In the genomic region with DNA sequence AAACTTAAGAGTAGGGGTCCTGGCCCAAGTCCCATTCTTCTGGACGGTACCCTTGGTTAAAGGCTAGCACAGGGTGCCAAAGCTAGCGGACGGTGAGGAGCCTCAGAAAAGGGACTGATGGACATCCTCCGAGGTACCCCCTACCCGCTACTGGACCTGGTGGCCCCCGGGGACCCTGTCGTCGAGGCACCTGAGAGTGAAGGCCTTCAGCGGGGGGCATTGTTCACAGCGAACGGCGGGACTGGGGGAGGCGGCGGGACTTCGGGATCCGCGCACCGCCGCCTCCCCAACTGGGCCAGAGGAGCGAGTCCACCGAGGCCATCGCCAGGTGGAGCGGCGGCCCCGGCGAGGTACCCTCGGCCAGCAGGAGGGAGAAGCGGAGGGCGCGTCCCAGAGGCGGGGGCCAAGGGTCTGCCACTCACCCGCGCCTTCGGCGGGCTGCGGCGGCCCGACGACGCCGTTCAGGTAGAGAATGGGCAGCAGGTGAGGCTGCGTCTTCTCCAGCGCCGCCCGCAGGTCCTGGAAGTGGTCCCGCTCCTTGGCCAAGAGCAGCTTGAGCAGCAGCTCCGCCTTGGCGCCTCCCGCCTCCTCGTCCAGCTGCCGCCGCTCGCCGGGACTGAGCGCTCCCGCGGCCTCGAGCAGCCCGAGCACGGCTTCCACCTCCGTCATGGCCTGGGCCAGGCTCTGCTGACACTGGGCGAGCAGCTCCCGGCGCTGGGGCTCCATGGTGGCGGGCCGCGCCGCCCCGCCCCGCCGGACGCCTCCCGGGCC, we compare ENCODE assay signal across 8 cellular contexts. TPM values are rescaled to one million over a fixed set of nuclear protein-coding genes. Genes with fewer than 3 reads are reported as not detected.
A peak's percentile ranks its signal among the peaks of the same experiment; 100 is the strongest.
DNase-seq lines count a peak whose midpoint lies in the region; ATAC-seq, FAIRE-seq and TF ChIP-seq lines count a peak whose summit lies in the region.

No MANE protein-coding gene starts in this region.

- H3K36me3 ChIP-seq in KMS-11 (ENCODE audit: insufficient read depth), result no peaks in the 10 kb centered on the region
- no peaks in the 10 kb centered on the region for H3K36me3 ChIP-seq in heart left ventricle
- no peaks in the 10 kb centered on the region for H3K36me3 ChIP-seq in pancreas

- 1 to 2% (median 1%) methylated on average over 28 to 73 of the region's 73 CpGs for WGBS in heart left ventricle, 4 donors
- WGBS in pancreas, 2 donors, result 1% methylated on average over 50 to 73 of the region's 73 CpGs

- H3K4me1 ChIP-seq in KMS-11 (ENCODE audit: low read depth, poor library complexity, severe bottlenecking) (peaks cover 7% of the 10 kb centered on the region), heart left ventricle (peaks cover 0 to 33% (median 23%) of the 10 kb centered on the region in 12 donors), pancreas (peaks cover 0 to 14% (median 0%) of the 10 kb centered on the region in 3 donors)

- H3K27me3 Mint-ChIP-seq in activated naive CD4-positive, alpha-beta T cell treated with anti-CD3 and anti-CD28 coated beads, Interleukin-2, amount 50 U/mL, for 24 hours, result peaks cover 41% of the 10 kb centered on the region

- ATAC-seq in GM21381 (IDR thresholded peaks at IDR 0.05; ENCODE audit: unreplicated experiment) (peak; percentile 60), heart left ventricle (peak in 3 of 4 donors; percentile 51 to 63 (median 58)), pancreas (peak; percentile 57 to 80 (median 75)), GM18870 (IDR thresholded peaks at IDR 0.05; ENCODE audit: unreplicated experiment) (no peak)

- TF ChIP-seq CTCF in KMS-11 (conservative IDR thresholded peaks at IDR 0.05; ENCODE audit: low read depth, low read length), result no peak
- TF ChIP-seq CTCF in heart left ventricle (IDR thresholded peaks at IDR 0.05), result peak in 1 of 12 donors; percentile 9
- no peak for TF ChIP-seq CTCF in pancreas (IDR thresholded peaks at IDR 0.05)

- H3K9ac ChIP-seq in KMS-11, result peak overlapping the region; percentile 35; the same call in 1 of the 2 replicates

- no peaks in the 10 kb centered on the region for H3K9me3 Mint-ChIP-seq in activated naive CD4-positive, alpha-beta T cell treated with anti-CD3 and anti-CD28 coated beads, Interleukin-2, amount 50 U/mL, for 24 hours

- intact Hi-C loops in heart left ventricle (cut with DNase I), result loop anchor here in 5 of 10 donors (2.0 to 10.0 kb wide), 5 partner anchors 46 to 79 kb away; no protein-coding TSS in a partner anchor
- intact Hi-C loops in pancreas (cut with DNase I), result no loop called here

- H3K4me3 Mint-ChIP-seq in activated naive CD4-positive, alpha-beta T cell treated with anti-CD3 and anti-CD28 coated beads, Interleukin-2, amount 50 U/mL, for 24 hours, result peak overlapping the region; percentile 55

- H3K9me3 ChIP-seq in heart left ventricle (peaks cover 0 to 3% (median 0%) of the 10 kb centered on the region in 12 donors), pancreas (no peaks in the 10 kb centered on the region)

- peak overlapping the region; percentile 82 for H3K4me2 ChIP-seq in KMS-11

- H4K20me1 ChIP-seq in KMS-11 (ENCODE audit: insufficient read depth), result no peaks in the 10 kb centered on the region

- H3K4me3 ChIP-seq in KMS-11 (IDR thresholded peaks at IDR 0.05; ENCODE audit: insufficient read depth, low read depth, low read length), result no peak overlapping the region
- H3K4me3 ChIP-seq in heart left ventricle, result peak overlapping the region; percentile 55 to 98 (median 68)
- H3K4me3 ChIP-seq in pancreas, result peak overlapping the region; percentile 70 to 90 (median 75)

- H3K4me1 Mint-ChIP-seq in activated naive CD4-positive, alpha-beta T cell treated with anti-CD3 and anti-CD28 coated beads, Interleukin-2, amount 50 U/mL, for 24 hours, result peaks cover 6% of the 10 kb centered on the region

- no peaks in the 10 kb centered on the region for H3K79me2 ChIP-seq in KMS-11 (ENCODE audit: insufficient read depth, low read depth)

- H3K36me3 Mint-ChIP-seq in activated naive CD4-positive, alpha-beta T cell treated with anti-CD3 and anti-CD28 coated beads, Interleukin-2, amount 50 U/mL, for 24 hours, result no peaks in the 10 kb centered on the region

- peak overlapping the region; percentile 57 for H2AFZ ChIP-seq in KMS-11 (ENCODE audit: low read depth)

- no peak for FAIRE-seq in pancreas (lab: Jason Lieb, UNC)

- H3K27me3 ChIP-seq in KMS-11 (ENCODE audit: insufficient read depth, low read depth), result peaks cover 10% of the 10 kb centered on the region; the same call in 1 of the 2 replicates
- H3K27me3 ChIP-seq in heart left ventricle, result peaks cover 0 to 23% (median 0%) of the 10 kb centered on the region in 9 donors
- H3K27me3 ChIP-seq in pancreas, result no peaks in the 10 kb centered on the region

- no peak overlapping the region for H3K27ac Mint-ChIP-seq in activated naive CD4-positive, alpha-beta T cell treated with anti-CD3 and anti-CD28 coated beads, Interleukin-2, amount 50 U/mL, for 24 hours

- H3K27ac ChIP-seq in KMS-11 (no peak overlapping the region), heart left ventricle (peak overlapping the region in 9 of 12 donors; percentile 14 to 89 (median 66)), pancreas (peak overlapping the region; percentile 35 to 51 (median 46))

- DNase-seq in D341Med (ENCODE audit: low spot score), result peak; percentile 68
- DNase-seq in heart left ventricle, result peak; percentile 40 to 81 (median 50)
- DNase-seq in pancreas, result peak; percentile 62 to 91 (median 74)
- DNase-seq in COLO829 (ENCODE audit: low spot score), result no peak

- no peak for TF ChIP-seq POLR2A in heart left ventricle (IDR thresholded peaks at IDR 0.05)

RNA-seq across cellular contexts. Expression of gene DLG5, which starts 0.6 kb away (rescaled TPM):
- total RNA-seq in heart left ventricle (10 to 100 TPM in 6 of 9 donors, 1 to 10 TPM in 3; 7.6 to 27.1 (median 13.6) TPM), pancreas (10 to 100 TPM; 11.3 to 19.4 (median 14.6) TPM)
- polyA plus RNA-seq in heart left ventricle (10 to 100 TPM in 1 of 2 donors, 1 to 10 TPM in 1; 5.2 to 12.8 TPM), pancreas (10 to 100 TPM; 13.0 to 14.0 TPM)
